4 cellular contexts compared by ENCODE assay signal in genomic region chr5:135143682-135144081, GRCh38.
DNase-seq lines count a peak whose midpoint lies in the region; ATAC-seq, FAIRE-seq and TF ChIP-seq lines count a peak whose summit lies in the region.
"Not testable (repeated sequence)": the region's sequence is repeated elsewhere in the genome, so short reads cannot be mapped to it uniquely, and the experiment has no call there.

No MANE protein-coding gene starts in this region.

- intact Hi-C loops in K562 (cut with micrococcal nuclease), result not testable (repeated sequence)
- intact Hi-C loops in esophagus squamous epithelium (cut with DNase I), result loop anchor here (5.0 kb wide), 1 partner anchor 44 kb away; no protein-coding TSS in a partner anchor

- CTCF ChIA-PET in HEK293 (lab: Yijun Ruan, JAX); K562 (lab: Yijun Ruan, JAX; ENCODE audit: low intra/inter-chr PET ratio): not testable (repeated sequence)

- not testable (repeated sequence) for TF ChIP-seq CTCF in HEK293 (tag by site-specific recombination; IDR thresholded peaks at IDR 0.05); K562 (IDR thresholded peaks at IDR 0.05 in 2 of 3, conservative IDR thresholded peaks at IDR 0.05 in 1 of 3; ENCODE audit: insufficient read depth in 2 of 3, low read depth in 1 of 3, low read length in 3 of 3); esophagus squamous epithelium (IDR thresholded peaks at IDR 0.05)

- ATAC-seq in K562, result not testable (repeated sequence)

- not testable (repeated sequence) for BruUV-seq in K562 (replicated peaks; lab: Mats Ljungman, UMichigan)

- not testable (repeated sequence) for TF ChIP-seq POLR2A in K562 (conservative IDR thresholded peaks at IDR 0.05); esophagus squamous epithelium (IDR thresholded peaks at IDR 0.05)

- DNase-seq in K562 (ENCODE audit: extremely low read depth in 1 of 4, low spot score in 3 of 4); esophagus squamous epithelium (lab: John Stamatoyannopoulos, UW): not testable (repeated sequence)

- H3K4me1 ChIP-seq in HEK293 (ENCODE audit: control insufficient read depth, insufficient read depth, low read length), result not testable (repeated sequence)
- H3K4me1 ChIP-seq in K562 (replicated peaks in 1 of 2; ENCODE audit: control insufficient read depth in 2 of 2, insufficient read depth in 2 of 2, low read length in 2 of 2) (peaks cover 23 to 29% of the 10 kb centered on the region in 2 experiments), esophagus (ENCODE audit: control insufficient read depth in 2 of 2, insufficient read depth in 2 of 2, low read length in 1 of 2) (peaks cover 0 to 15% of the 10 kb centered on the region in 2 donors), esophagus squamous epithelium (peaks cover 20 to 53% (median 33%) of the 10 kb centered on the region in 3 donors)

- H3K27ac ChIP-seq in HEK293 (ENCODE audit: extremely low read depth, low read depth, low read length); K562 (ENCODE audit: extremely low read depth, low read depth, low read length): not testable (repeated sequence)
- H3K27ac ChIP-seq in esophagus (ENCODE audit: low read depth in 2 of 2, low read length in 1 of 2), result peak overlapping the region; percentile 63 to 85
- peak overlapping the region in 3 of 4 donors; percentile 91 to 96 (median 95) for H3K27ac ChIP-seq in esophagus squamous epithelium

- POLR2A ChIA-PET in HEK293 (lab: Yijun Ruan, JAX), result not testable (repeated sequence)
- POLR2A ChIA-PET in K562 (lab: Yijun Ruan, JAX), result interaction anchor here (0.7 kb wide), 1 partner anchor 19 kb away, joined by 3 read pairs; no protein-coding TSS in a partner anchor

- not testable (repeated sequence) for TF ChIP-seq EP300 in K562 (IDR thresholded peaks at IDR 0.05; ENCODE audit: low read length)

- H3K9ac ChIP-seq in K562 (ENCODE audit: insufficient read depth in 1 of 2, low read depth in 2 of 2, low read length in 2 of 2), result not testable (repeated sequence)

- H3K79me2 ChIP-seq in K562 (ENCODE audit: control insufficient read depth, insufficient read depth, low read length), result not testable (repeated sequence)

- H3K4me3 ChIP-seq in HEK293 (ENCODE audit: low read depth, low read length); K562; esophagus (ENCODE audit: low read depth in 1 of 2, low read length in 2 of 2); esophagus squamous epithelium: not testable (repeated sequence)

- H3K4me2 ChIP-seq in K562 (ENCODE audit: insufficient read depth, low read length), result not testable (repeated sequence)

- WGBS in K562 (ENCODE audit: insufficient coverage, low coverage, missing lambda C conversion rate), result 53% methylated on average over 4 of the region's 4 CpGs
- 79 to 82% methylated on average over 4 of the region's 4 CpGs for WGBS in esophagus, 2 donors
- 76 to 81% methylated on average over 4 of the region's 4 CpGs for WGBS in esophagus squamous epithelium, 2 donors

- H3K27me3 ChIP-seq in K562 (ENCODE audit: control insufficient read depth in 2 of 2, insufficient read depth in 2 of 2, low read length in 2 of 2); esophagus (ENCODE audit: control insufficient read depth in 1 of 2, insufficient read depth in 2 of 2, low read length in 2 of 2); esophagus squamous epithelium: not testable (repeated sequence)

- not testable (repeated sequence) for H2AFZ ChIP-seq in K562 (ENCODE audit: low read depth, low read length)

- H4K20me1 ChIP-seq in K562 (replicated peaks; ENCODE audit: control insufficient read depth, insufficient read depth, low read length), result not testable (repeated sequence)

- not testable (repeated sequence) for H3K9me1 ChIP-seq in K562 (ENCODE audit: control insufficient read depth, insufficient read depth, low read length)

- in situ Hi-C loops in K562 (cut with MboI), result not testable (repeated sequence)

- not testable (repeated sequence) for H3K9me3 ChIP-seq in HEK293 (ENCODE audit: control insufficient read depth, insufficient read depth, low read depth, low read length); K562 (replicated peaks; ENCODE audit: control insufficient read depth, insufficient read depth, low read depth, low read length); esophagus (ENCODE audit: control insufficient read depth in 2 of 2, insufficient read depth in 1 of 2, low read depth in 1 of 2, low read length in 1 of 2); esophagus squamous epithelium

- not testable (repeated sequence) for TF ChIP-seq RAD21 in K562 (CRISPR knock-in tag; conservative IDR thresholded peaks at IDR 0.05 in 1 of 2, IDR thresholded peaks at IDR 0.05 in 1 of 2)

- not testable (repeated sequence) for FAIRE-seq in K562 (lab: Jason Lieb, UNC)

- H3K36me3 ChIP-seq in HEK293 (ENCODE audit: control insufficient read depth in 2 of 2, insufficient read depth in 1 of 2, low read length in 2 of 2); K562 (ENCODE audit: control insufficient read depth, insufficient read depth, low read length); esophagus (ENCODE audit: control insufficient read depth in 2 of 2, insufficient read depth in 2 of 2, low read length in 1 of 2); esophagus squamous epithelium: not testable (repeated sequence)

TF ChIP-seq in HEK293, 187 proteins besides CTCF, POLR2A, EP300 and RAD21:
- TF ChIP-seq ZNF146 (tag by site-specific recombination; IDR thresholded peaks at IDR 0.05), result peak; percentile 94
- TF ChIP-seq, protein P1, sequence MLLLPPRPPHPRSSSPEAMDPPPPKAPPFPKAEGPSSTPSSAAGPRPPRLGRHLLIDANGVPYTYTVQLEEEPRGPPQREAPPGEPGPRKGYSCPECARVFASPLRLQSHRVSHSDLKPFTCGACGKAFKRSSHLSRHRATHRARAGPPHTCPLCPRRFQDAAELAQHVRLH (tag by site-specific recombination; IDR thresholded peaks at IDR 0.05), result 0 out of 2 replicates have a peak, but pooled peaks have one; percentile 43

TF ChIP-seq in K562, 482 proteins besides CTCF, POLR2A, EP300 and RAD21:
- TF ChIP-seq RBM25 (IDR thresholded peaks at IDR 0.05; ENCODE audit: low read depth, low read length, severe bottlenecking) (peak; percentile 44), KDM1A (IDR thresholded peaks at IDR 0.05) (peak; percentile 21 to 52; a peak in 3 of 4 replicates), ZNF146 (CRISPR knock-in tag; IDR thresholded peaks at IDR 0.05; ENCODE audit: unreplicated experiment) (peak; percentile 96)
